Comparison of ENCODE assay signal across 24 cellular contexts in genomic region chr11:34825315-34825669, GRCh38.
DNase-seq lines count a peak whose midpoint lies in the region; ATAC-seq, FAIRE-seq and TF ChIP-seq lines count a peak whose summit lies in the region.
"Had no signal": no experiment of that assay in that cellular context is flagged by ENCODE, and none has a peak within 500 bp of the region (broad histone marks: within the 10 kb centered on the region; RNA-seq: fewer than 3 reads in every experiment).

No MANE protein-coding gene starts in this region.

- TF ChIP-seq POLR2A in K562 (conservative IDR thresholded peaks at IDR 0.05) (no peak), esophagus squamous epithelium (IDR thresholded peaks at IDR 0.05) (no peak)

- no peaks in the 10 kb centered on the region for H3K79me2 ChIP-seq in K562 (ENCODE audit: control insufficient read depth, insufficient read depth, low read length)

- 56% methylated on average over 3 of the region's 3 CpGs for WGBS in K562 (ENCODE audit: insufficient coverage, low coverage, missing lambda C conversion rate)
- WGBS in esophagus squamous epithelium, 2 donors, result 36 to 55% methylated on average over 3 of the region's 3 CpGs

- H3K36me3 ChIP-seq in K562 (ENCODE audit: control insufficient read depth, insufficient read depth, low read length) (no peaks in the 10 kb centered on the region), esophagus squamous epithelium (no peaks in the 10 kb centered on the region)
- H3K36me3 ChIP-seq: BLaER1 treated with 17β-estradiol and CSF1 and Interleukin-3, amounts not matched to agents 10 nM and 100 nM; uterus had no signal

- H2AFZ ChIP-seq in K562 (ENCODE audit: low read depth, low read length), result peak overlapping the region; percentile 62
- H2AFZ ChIP-seq: GM23338 had no signal

- DNase-seq in Calu3 (no peak), K562 (ENCODE audit: extremely low read depth in 1 of 4, low spot score in 3 of 4) (no peak), esophagus squamous epithelium (lab: John Stamatoyannopoulos, UW) (no peak), progenitor cell of endocrine pancreas (ENCODE audit: low spot score, unreplicated experiment) (no peak), OCI-M2 (lab: John Stamatoyannopoulos, UW; ENCODE audit: unreplicated experiment) (no peak)
- DNase-seq in stimulated activated effector memory CD8-positive, alpha-beta T cell treated with anti-CD3 and anti-CD28 coated beads, Interleukin-12 subunit alpha, Interleukin-12 subunit beta, amount 100 ng/mL, for 72 hours (ENCODE audit: low spot score in 2 of 2), result no peak
- DNase-seq in activated T-cell treated with anti-CD3 and anti-CD28 coated beads, Interleukin-2, amount 50 U/mL, for 1 hour, result no peak
- DNase-seq: ACHN; activated CD4-positive, alpha-beta T cell treated with anti-CD3 and anti-CD28 coated beads, Interleukin-2, amount 10 ng/mL, durations not matched to agents 24 days and 14 days; activated CD8-positive, alpha-beta memory T cell treated with anti-CD3 and anti-CD28 coated beads, Interleukin-2, amount 50 U/mL, for 4 hours; NCI-H2081 treated with DMSO at 0.1 percent for 48 hours; occipital lobe; right cardiac atrium; RPMI8226; SK-N-SH; T-helper 2 cell; uterus had no signal

- no peak for FAIRE-seq in K562 (lab: Jason Lieb, UNC)
- FAIRE-seq: colon, endometrium had no signal

- H3K9me3 Mint-ChIP-seq in Calu3 (ENCODE audit: low read depth, unreplicated experiment), result no peaks in the 10 kb centered on the region
- H3K9me3 Mint-ChIP-seq in progenitor cell of endocrine pancreas (ENCODE audit: low read depth), result no peaks in the 10 kb centered on the region
- H3K9me3 Mint-ChIP-seq in stimulated activated effector memory CD8-positive, alpha-beta T cell treated with anti-CD3 and anti-CD28 coated beads, Interleukin-12 subunit alpha, Interleukin-12 subunit beta, amount 100 ng/mL, for 72 hours, result no peaks in the 10 kb centered on the region

- POLR2A ChIA-PET in K562 (lab: Yijun Ruan, JAX), result interaction anchor here (1.1 kb wide), 1 partner anchor 14 kb away, joined by 3 read pairs; no protein-coding TSS in a partner anchor

- intact Hi-C loops in Calu3 (cut with micrococcal nuclease; ENCODE audit: unreplicated experiment) (loop anchor here (1.0 to 5.0 kb wide), 2 partner anchors 32 to 223 kb away; no protein-coding TSS in a partner anchor), K562 (cut with micrococcal nuclease) (no loop called here), esophagus squamous epithelium (cut with DNase I) (no loop called here)

- peaks cover 9% of the 10 kb centered on the region for H3K36me3 Mint-ChIP-seq in Calu3 (ENCODE audit: insufficient read depth, unreplicated experiment)
- H3K36me3 Mint-ChIP-seq in progenitor cell of endocrine pancreas (ENCODE audit: insufficient read depth), result peaks cover 21% of the 10 kb centered on the region
- no peaks in the 10 kb centered on the region for H3K36me3 Mint-ChIP-seq in stimulated activated effector memory CD8-positive, alpha-beta T cell treated with anti-CD3 and anti-CD28 coated beads, Interleukin-12 subunit alpha, Interleukin-12 subunit beta, amount 100 ng/mL, for 72 hours

- H3K4me3 Mint-ChIP-seq in Calu3 (ENCODE audit: low read depth, unreplicated experiment) (peak overlapping the region; percentile 47), progenitor cell of endocrine pancreas (ENCODE audit: low read depth) (no peak overlapping the region)
- no peak overlapping the region for H3K4me3 Mint-ChIP-seq in stimulated activated effector memory CD8-positive, alpha-beta T cell treated with anti-CD3 and anti-CD28 coated beads, Interleukin-12 subunit alpha, Interleukin-12 subunit beta, amount 100 ng/mL, for 72 hours
- H3K4me3 Mint-ChIP-seq: activated CD4-positive, alpha-beta T cell treated with anti-CD3 and anti-CD28 coated beads, Interleukin-2, amount 10 ng/mL, durations not matched to agents 24 days and 14 days; GM23338 had no signal

- H3K27me3 ChIP-seq in K562 (ENCODE audit: control insufficient read depth in 2 of 2, insufficient read depth in 2 of 2, low read length in 2 of 2) (no peaks in the 10 kb centered on the region), esophagus squamous epithelium (no peaks in the 10 kb centered on the region)
- H3K27me3 ChIP-seq: BLaER1 treated with 17β-estradiol and CSF1 and Interleukin-3, amounts not matched to agents 10 nM and 100 nM; uterus had no signal

- ATAC-seq in K562 (no peak), GM18502 (IDR thresholded peaks at IDR 0.05; ENCODE audit: poor library complexity, unreplicated experiment) (no peak)
- no peak for ATAC-seq in stimulated activated effector memory CD8-positive, alpha-beta T cell treated with anti-CD3 and anti-CD28 coated beads, Interleukin-12 subunit alpha, Interleukin-12 subunit beta, amount 100 ng/mL, for 72 hours
- ATAC-seq: GM23338, right cardiac atrium had no signal

- no peak overlapping the region for H3K4me3 ChIP-seq in K562
- H3K4me3 ChIP-seq in esophagus squamous epithelium, result no peak overlapping the region
- H3K4me3 ChIP-seq: BLaER1 treated with 17β-estradiol and CSF1 and Interleukin-3, amounts not matched to agents 10 nM and 100 nM; GM23338; uterus had no signal

- H3K9me3 ChIP-seq in K562 (replicated peaks; ENCODE audit: control insufficient read depth, insufficient read depth, low read depth, low read length) (peaks cover 1% of the 10 kb centered on the region), esophagus squamous epithelium (no peaks in the 10 kb centered on the region)
- H3K9me3 ChIP-seq: SK-N-SH, uterus had no signal

- BruUV-seq in Calu3 (replicated peaks; lab: Mats Ljungman, UMichigan) (TSS peak; percentile 86), K562 (replicated peaks; lab: Mats Ljungman, UMichigan) (no TSS peak)

- peak overlapping the region; percentile 96 for H3K27ac Mint-ChIP-seq in Calu3 (ENCODE audit: unreplicated experiment)
- H3K27ac Mint-ChIP-seq in progenitor cell of endocrine pancreas, result peak overlapping the region; percentile 78
- H3K27ac Mint-ChIP-seq in stimulated activated effector memory CD8-positive, alpha-beta T cell treated with anti-CD3 and anti-CD28 coated beads, Interleukin-12 subunit alpha, Interleukin-12 subunit beta, amount 100 ng/mL, for 72 hours, result no peak overlapping the region
- H3K27ac Mint-ChIP-seq: activated CD4-positive, alpha-beta T cell treated with anti-CD3 and anti-CD28 coated beads, Interleukin-2, amount 10 ng/mL, durations not matched to agents 24 days and 14 days; activated T-helper 2 cell treated with anti-CD3 and anti-CD28 coated beads, Interferon-gamma antibody, Interleukin-2, Interleukin-4, amounts not matched to agents 10 μg/mL and 5 μg/mL and 100 μg/mL, durations not matched to agents 14 hours and 24 hours and 36 hours; GM23338 had no signal

- no peak overlapping the region for H3K9ac ChIP-seq in K562 (ENCODE audit: insufficient read depth in 1 of 2, low read depth in 2 of 2, low read length in 2 of 2)
- H3K9ac ChIP-seq: BLaER1 treated with 17β-estradiol and CSF1 and Interleukin-3, amounts not matched to agents 10 nM and 100 nM; SK-N-SH had no signal

- peak overlapping the region; percentile 60; the same call in 1 of the 3 replicates for H3K27ac ChIP-seq in K562 (ENCODE audit: extremely low read depth, low read depth, low read length)
- peak overlapping the region; percentile 31 to 79 (median 69) for H3K27ac ChIP-seq in esophagus squamous epithelium
- H3K27ac ChIP-seq: BLaER1 treated with 17β-estradiol and CSF1 and Interleukin-3, amounts not matched to agents 10 nM and 100 nM; HL-60; uterus had no signal

- H3K27me3 Mint-ChIP-seq in Calu3 (ENCODE audit: unreplicated experiment) (no peaks in the 10 kb centered on the region), progenitor cell of endocrine pancreas (no peaks in the 10 kb centered on the region)

- H3K4me1 Mint-ChIP-seq in Calu3 (ENCODE audit: low read depth, unreplicated experiment), result peaks cover 65% of the 10 kb centered on the region
- H3K4me1 Mint-ChIP-seq in progenitor cell of endocrine pancreas (ENCODE audit: low read depth), result peaks cover 33% of the 10 kb centered on the region
- H3K4me1 Mint-ChIP-seq in stimulated activated effector memory CD8-positive, alpha-beta T cell treated with anti-CD3 and anti-CD28 coated beads, Interleukin-12 subunit alpha, Interleukin-12 subunit beta, amount 100 ng/mL, for 72 hours, result peaks cover 3% of the 10 kb centered on the region

- H3K9me1 ChIP-seq in K562 (ENCODE audit: control insufficient read depth, insufficient read depth, low read length), result no peaks in the 10 kb centered on the region

- TF ChIP-seq CTCF in Calu3 (IDR thresholded peaks at IDR 0.05; ENCODE audit: unreplicated experiment), result no peak
- no peak for TF ChIP-seq CTCF in K562 (IDR thresholded peaks at IDR 0.05 in 2 of 3, conservative IDR thresholded peaks at IDR 0.05 in 1 of 3; ENCODE audit: insufficient read depth in 2 of 3, low read depth in 1 of 3, low read length in 3 of 3)
- TF ChIP-seq CTCF in esophagus squamous epithelium (IDR thresholded peaks at IDR 0.05), result no peak
- no peak for TF ChIP-seq CTCF in progenitor cell of endocrine pancreas (IDR thresholded peaks at IDR 0.05; ENCODE audit: unreplicated experiment)

- H4K20me1 ChIP-seq in K562 (replicated peaks; ENCODE audit: control insufficient read depth, insufficient read depth, low read length), result no peaks in the 10 kb centered on the region
- H4K20me1 ChIP-seq: BLaER1 treated with 17β-estradiol and CSF1 and Interleukin-3, amounts not matched to agents 10 nM and 100 nM had no signal

- no peak overlapping the region for H3K4me2 ChIP-seq in K562 (ENCODE audit: insufficient read depth, low read length)
- H3K4me2 ChIP-seq: GM23338, SK-N-SH had no signal

- in situ Hi-C loops in K562 (cut with MboI), result no loop called here

- TF ChIP-seq EP300 in K562 (IDR thresholded peaks at IDR 0.05; ENCODE audit: low read length), result no peak

- CTCF ChIA-PET in Calu3 (lab: Charles Lee) (interaction anchor here (1.0 to 3.4 kb wide), 6 partner anchors 15 to 170 kb away, joined by 3 to 21 read pairs (median 7); no protein-coding TSS in a partner anchor), K562 (lab: Yijun Ruan, JAX; ENCODE audit: low intra/inter-chr PET ratio) (no interaction called here)

- no peak for TF ChIP-seq RAD21 in K562 (CRISPR knock-in tag; conservative IDR thresholded peaks at IDR 0.05 in 1 of 2, IDR thresholded peaks at IDR 0.05 in 1 of 2)

- H3K4me1 ChIP-seq in K562 (replicated peaks in 1 of 2; ENCODE audit: control insufficient read depth in 2 of 2, insufficient read depth in 2 of 2, low read length in 2 of 2) (peaks cover 4 to 20% of the 10 kb centered on the region in 2 experiments; a peak in 4 of 5 replicates), esophagus squamous epithelium (peaks cover 13 to 46% (median 16%) of the 10 kb centered on the region in 3 donors)
- H3K4me1 ChIP-seq: BLaER1 treated with 17β-estradiol and CSF1 and Interleukin-3, amounts not matched to agents 10 nM and 100 nM; uterus had no signal

TF ChIP-seq in K562, 482 proteins besides CTCF, POLR2A, EP300 and RAD21 (continues in another document):
- TF ChIP-seq ZNF699 (CRISPR knock-in tag; IDR thresholded peaks at IDR 0.05; ENCODE audit: insufficient replicate concordance) (no peak), BMI1 (IDR thresholded peaks at IDR 0.05; ENCODE audit: low read length) (no peak), FOS (IDR thresholded peaks at IDR 0.05; ENCODE audit: extremely low read depth, insufficient read length) (no peak)
